ENCODE assay signal across 15 cellular contexts in the genomic region with DNA sequence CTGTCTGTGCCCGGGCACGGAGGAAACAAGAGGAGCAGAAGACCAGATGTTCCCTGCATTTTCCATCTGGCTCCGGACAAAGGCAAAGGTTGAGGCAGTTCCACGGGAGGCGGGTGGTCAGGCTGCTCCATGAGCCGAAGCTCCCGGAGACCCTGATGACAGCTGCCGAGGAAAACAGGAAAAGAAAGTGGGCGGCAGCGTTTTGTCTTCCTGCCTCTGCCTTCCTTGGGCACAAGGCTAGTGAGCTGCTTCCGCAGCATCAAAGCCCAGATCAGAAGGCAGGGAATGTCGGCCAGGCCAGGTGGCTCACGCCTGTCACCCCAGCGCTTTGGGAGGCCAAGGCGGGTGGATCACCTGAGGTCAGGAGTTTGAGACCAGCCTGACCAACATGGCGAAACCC.
"Had no signal": no experiment of that assay in that cellular context is flagged by ENCODE, and none has a peak within 500 bp of the region (broad histone marks: within the 10 kb centered on the region; RNA-seq: fewer than 3 reads in every experiment).

No MANE protein-coding gene starts in this region.

- H3K9me3 ChIP-seq: ascending aorta had no signal

- H3K4me1 ChIP-seq: ascending aorta had no signal

- H3K27ac ChIP-seq: ascending aorta, VCaP had no signal

- H3K4me3 ChIP-seq: ascending aorta, smooth muscle cell had no signal

- ATAC-seq: activated T-helper 17 cell treated with anti-CD3 and anti-CD28 coated beads, Interleukin-2, amount 50 U/mL, for 72 hours; natural killer cell; SK-N-SH treated with all-trans-retinoic acid at 6 μM for 48 hours; stimulated activated naive CD8-positive, alpha-beta T cell treated with anti-CD3 and anti-CD28 coated beads, Interleukin-15, Interleukin-2, amounts not matched to agents 100 U/mL and 50 U/mL, for 24 hours had no signal

- H3K4me2 ChIP-seq: smooth muscle cell had no signal

- H3K27me3 ChIP-seq: ascending aorta had no signal

- DNase-seq: activated CD4-positive, alpha-beta T cell treated with anti-CD3 and anti-CD28 coated beads for 1 hour; activated CD4-positive, alpha-beta T cell treated with anti-CD3 and anti-CD28 coated beads, Interleukin-2, amount 50 U/mL, for 4 hours; activated naive CD4-positive, alpha-beta T cell treated with Interleukin-2 at 50 U/mL for 16 hours; foreskin melanocyte; mesenchymal stem cell; natural killer cell; posterior cingulate gyrus; retina; stimulated activated naive CD8-positive, alpha-beta T cell treated with anti-CD3 and anti-CD28 coated beads, Interleukin-15, Interleukin-2, amounts not matched to agents 100 U/mL and 50 U/mL, for 24 hours; T-helper 1 cell had no signal
